ENCODE assay signal across 18 cellular contexts in the genomic region with DNA sequence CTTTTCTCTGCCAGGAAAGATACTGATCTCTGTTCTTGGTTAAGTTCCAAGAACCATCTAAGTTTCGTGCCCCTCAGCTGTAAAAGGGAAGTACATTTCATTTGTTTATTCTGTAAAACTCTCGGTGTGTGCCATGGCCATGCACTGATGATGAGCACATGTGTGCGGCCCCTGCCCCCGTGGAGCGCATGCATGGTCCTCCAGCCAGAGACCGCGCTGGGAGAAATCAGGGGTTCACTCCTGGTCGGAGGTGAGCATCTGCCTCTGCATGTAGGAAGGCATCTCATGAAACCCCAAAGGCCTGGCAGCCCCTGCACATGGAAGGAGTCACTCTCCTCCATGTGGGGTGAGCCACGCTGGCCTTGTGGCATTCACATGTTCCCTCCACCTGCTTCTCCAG.
DNase-seq lines count a peak whose midpoint lies in the region; ATAC-seq, FAIRE-seq and TF ChIP-seq lines count a peak whose summit lies in the region.
"Had no signal": no experiment of that assay in that cellular context is flagged by ENCODE, and none has a peak within 500 bp of the region (broad histone marks: within the 10 kb centered on the region; RNA-seq: fewer than 3 reads in every experiment).

No MANE protein-coding gene starts in this region.

- H3K4me3 Mint-ChIP-seq in astrocyte (ENCODE audit: unreplicated experiment), result no peak overlapping the region
- H3K4me3 Mint-ChIP-seq: stimulated activated naive CD8-positive, alpha-beta T cell treated with anti-CD3 and anti-CD28 coated beads, Interleukin-15, Interleukin-2, amounts not matched to agents 100 ng/mL and 50 ng/mL, for 24 hours had no signal

- no peak for TF ChIP-seq POLR2A in ovary (IDR thresholded peaks at IDR 0.05)

- H3K27ac ChIP-seq in astrocyte (ENCODE audit: low read depth, low read length) (no peak overlapping the region), ovary (no peak overlapping the region)

- H3K27me3 ChIP-seq in astrocyte (ENCODE audit: insufficient read depth, low read length), result no peaks in the 10 kb centered on the region
- no peaks in the 10 kb centered on the region for H3K27me3 ChIP-seq in ovary

- no peak overlapping the region for H3K4me2 ChIP-seq in astrocyte (ENCODE audit: low read length)
- H3K4me2 ChIP-seq: smooth muscle cell had no signal

- H3K4me3 ChIP-seq in LNCaP clone FGC (ENCODE audit: low read depth, low read length) (no peak overlapping the region), astrocyte (ENCODE audit: insufficient read depth, low read depth, low read length) (no peak overlapping the region), ovary (no peak overlapping the region)
- H3K4me3 ChIP-seq: K562, smooth muscle cell had no signal

- peaks cover 25% of the 10 kb centered on the region for H3K4me1 Mint-ChIP-seq in astrocyte (ENCODE audit: low read depth, unreplicated experiment)

- H2AFZ ChIP-seq in astrocyte (ENCODE audit: low read depth, low read length), result no peak overlapping the region

- no peak for FAIRE-seq in astrocyte (lab: Jason Lieb, UNC)
- FAIRE-seq: endometrium, K562 had no signal

- no peak overlapping the region for H3K9ac ChIP-seq in astrocyte (ENCODE audit: low read length)

- H3K36me3 ChIP-seq in astrocyte (ENCODE audit: insufficient read depth, low read length), result peaks cover 20% of the 10 kb centered on the region
- H3K36me3 ChIP-seq in ovary, result no peaks in the 10 kb centered on the region

- H3K27me3 Mint-ChIP-seq in astrocyte (ENCODE audit: low read depth, unreplicated experiment), result no peaks in the 10 kb centered on the region

- H4K20me1 ChIP-seq in astrocyte (ENCODE audit: insufficient read depth, low read length), result peaks cover 88% of the 10 kb centered on the region

- H3K36me3 Mint-ChIP-seq in astrocyte (ENCODE audit: low read depth, unreplicated experiment), result peaks cover 14% of the 10 kb centered on the region
- H3K36me3 Mint-ChIP-seq: CD4-positive, CD25-positive, alpha-beta regulatory T cell had no signal

- no peak for ATAC-seq in GM21717 (IDR thresholded peaks at IDR 0.05; ENCODE audit: unreplicated experiment)
- ATAC-seq: HCT116, K562 had no signal

- intact Hi-C loops in ovary (cut with DNase I), result no loop called here

- peaks cover 30% of the 10 kb centered on the region for H3K79me2 ChIP-seq in astrocyte (ENCODE audit: insufficient read depth, low read length)

- no peak for TF ChIP-seq EP300 in ovary (IDR thresholded peaks at IDR 0.05)

- WGBS in ovary, 3 donors, result 80 to 89% (median 84%) methylated on average over 9 of the region's 9 CpGs

- H3K4me1 ChIP-seq in astrocyte (ENCODE audit: insufficient read depth, low read length) (peaks cover 23% of the 10 kb centered on the region), ovary (ENCODE audit: insufficient read depth) (peaks cover 2% of the 10 kb centered on the region)

- peaks cover 11% of the 10 kb centered on the region for H3K9me3 Mint-ChIP-seq in astrocyte (ENCODE audit: unreplicated experiment)
- H3K9me3 Mint-ChIP-seq: stimulated activated naive CD8-positive, alpha-beta T cell treated with anti-CD3 and anti-CD28 coated beads, Interleukin-15, Interleukin-2, amounts not matched to agents 100 ng/mL and 50 ng/mL, for 24 hours had no signal

- peak; percentile 34 for DNase-seq in GF-D8 (lab: John Stamatoyannopoulos, UW)
- peak; percentile 50 for DNase-seq in LNCaP clone FGC (ENCODE audit: low read depth)
- no peak for DNase-seq in astrocyte (ENCODE audit: low read depth)
- peak in 3 of 5 donors; percentile 7 to 20 (median 10) for DNase-seq in ovary
- no peak for DNase-seq in kidney tubule cell (ENCODE audit: low spot score)
- no peak for DNase-seq in NK-92 (lab: John Stamatoyannopoulos, UW; ENCODE audit: unreplicated experiment)
- DNase-seq: activated CD4-positive, alpha-beta T cell treated with anti-CD3 and anti-CD28 coated beads for 1 hour; amniotic stem cell; EL; NCI-H187 treated with DMSO at 0.1 percent for 48 hours; NCI-H510A had no signal

- no peak for TF ChIP-seq CTCF in LNCaP clone FGC (IDR thresholded peaks at IDR 0.05; ENCODE audit: control insufficient read depth, extremely low read depth, insufficient read depth)
- TF ChIP-seq CTCF in astrocyte (IDR thresholded peaks at IDR 0.05; ENCODE audit: insufficient read depth, low read depth, low read length), result no peak
- TF ChIP-seq CTCF in ovary (IDR thresholded peaks at IDR 0.05), result no peak

- H3K9me3 ChIP-seq in astrocyte (ENCODE audit: insufficient read depth, low read depth, low read length) (no peaks in the 10 kb centered on the region), ovary (no peaks in the 10 kb centered on the region)

- peak overlapping the region; percentile 41 for H3K27ac Mint-ChIP-seq in astrocyte (ENCODE audit: unreplicated experiment)
- H3K27ac Mint-ChIP-seq: CD4-positive, CD25-positive, alpha-beta regulatory T cell; stimulated activated naive CD8-positive, alpha-beta T cell treated with anti-CD3 and anti-CD28 coated beads, Interleukin-15, Interleukin-2, amounts not matched to agents 100 ng/mL and 50 ng/mL, for 24 hours had no signal

Comparison
In these comparisons a context has a peak if more than half of its experiments do, and no peak if none do; other contexts are left out.
1. DNase-seq: peak in GF-D8 (single experiment), LNCaP clone FGC (single experiment) and ovary (3 of 5); none in astrocyte (single experiment), kidney tubule cell (single experiment) and NK-92 (single experiment).